In the genomic region with DNA sequence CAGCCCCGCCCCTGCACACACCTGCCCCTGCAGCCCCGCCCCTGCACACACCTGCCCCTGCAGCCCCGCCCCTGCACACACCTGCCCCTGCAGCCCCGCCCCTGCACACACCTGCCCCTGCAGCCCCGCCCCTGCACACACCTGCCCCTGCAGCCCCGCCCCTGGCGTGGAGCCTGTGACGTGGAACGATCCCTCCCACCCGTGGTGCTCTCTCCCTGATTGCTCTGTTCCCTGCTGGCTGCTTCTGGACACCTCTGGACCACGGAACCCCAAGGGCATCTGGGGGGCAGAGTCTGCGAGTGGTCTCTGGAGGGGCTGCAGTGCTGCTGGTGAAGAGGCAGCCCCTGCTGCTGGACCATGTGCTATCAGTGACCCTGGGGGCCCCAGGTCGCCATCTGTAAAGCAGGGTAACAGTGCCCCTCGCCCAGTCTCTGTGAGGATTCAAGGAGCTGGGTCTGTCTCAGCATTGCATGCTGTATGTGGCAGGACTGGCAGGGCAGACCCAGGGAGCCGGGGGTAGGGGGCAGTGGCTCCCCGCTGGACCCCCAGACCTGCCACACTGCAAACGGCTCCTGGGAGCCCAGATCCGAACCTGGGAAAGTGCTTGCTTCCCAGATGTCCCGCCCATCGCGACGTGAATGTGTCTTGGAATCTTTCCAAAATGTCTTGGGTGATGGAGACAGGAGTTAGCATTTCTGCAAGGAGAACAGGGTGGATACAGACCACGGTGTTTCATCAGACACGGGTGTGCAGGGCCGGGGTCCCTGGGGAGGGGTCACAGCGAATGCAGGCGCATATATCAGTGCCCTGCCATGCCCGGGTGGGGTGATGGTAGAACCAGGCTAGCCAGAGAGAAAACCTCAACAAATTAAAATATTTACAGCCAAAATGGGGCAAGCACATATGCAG, we compare ENCODE assay signal across 27 cellular contexts. TPM values are rescaled to one million over a fixed set of nuclear protein-coding genes. Genes with fewer than 3 reads are reported as not detected.
"Had no signal": no experiment of that assay in that cellular context is flagged by ENCODE, and none has a peak within 500 bp of the region (broad histone marks: within the 10 kb centered on the region; RNA-seq: fewer than 3 reads in every experiment).

No MANE protein-coding gene starts in this region.

- H3K9me3 ChIP-seq: esophagus muscularis mucosa, gastrocnemius medialis, heart right ventricle, psoas muscle, tibial artery, upper lobe of left lung, uterus had no signal

- ATAC-seq: gastrocnemius medialis; heart right ventricle; naive thymus-derived CD8-positive, alpha-beta T cell; psoas muscle; stimulated activated effector memory CD8-positive, alpha-beta T cell treated with anti-CD3 and anti-CD28 coated beads, Interleukin-12 subunit alpha, Interleukin-12 subunit beta, amount 100 ng/mL, for 72 hours had no signal

- H3K4me1 ChIP-seq: esophagus muscularis mucosa, gastrocnemius medialis, heart right ventricle, parathyroid adenoma, psoas muscle, tibial artery, upper lobe of left lung, uterus had no signal

- H3K4me3 ChIP-seq: dorsolateral prefrontal cortex, esophagus muscularis mucosa, gastrocnemius medialis, heart right ventricle, psoas muscle, tibial artery, upper lobe of left lung, uterus had no signal

- H3K27me3 ChIP-seq: gastrocnemius medialis, upper lobe of left lung had no signal

- DNase-seq: cortex of kidney; effector CD8-positive, alpha-beta T cell; gastrocnemius medialis; heart right ventricle; hypothalamus; kidney glomerular epithelial cell; mammary epithelial cell; retina; small intestine; stimulated activated CD4-positive, alpha-beta T cell treated with anti-CD3 and anti-CD28 coated beads, Interleukin-4, amount 100 ng/mL, for 1 hour; stimulated activated CD8-positive, alpha-beta memory T cell treated with anti-CD3 and anti-CD28 coated beads, Interleukin-4, amount 100 ng/mL, for 48 hours had no signal

- H3K36me3 ChIP-seq: esophagus muscularis mucosa, heart right ventricle, tibial artery, upper lobe of left lung, uterus had no signal

- H3K9ac ChIP-seq: parathyroid adenoma had no signal

- H3K27ac ChIP-seq: dorsolateral prefrontal cortex, epithelial cell of prostate, esophagus muscularis mucosa, gastrocnemius medialis, heart right ventricle, parathyroid adenoma, psoas muscle, tibial artery, upper lobe of left lung, uterus had no signal

RNA-seq across cellular contexts. Expression of gene NKX6-2, which starts 27.9 kb away (rescaled TPM):
- total RNA-seq: esophagus muscularis mucosa; fibroblast of villous mesenchyme; heart right ventricle; liver; mammary epithelial cell; mesenteric fat pad; mononuclear cell; naive thymus-derived CD8-positive, alpha-beta T cell; omental fat pad; psoas muscle; temporal lobe; upper lobe of left lung had no signal
- polyA plus RNA-seq: mammary epithelial cell, psoas muscle had no signal
